Comparison of ENCODE assay signal across 9 cellular contexts in the genomic region with DNA sequence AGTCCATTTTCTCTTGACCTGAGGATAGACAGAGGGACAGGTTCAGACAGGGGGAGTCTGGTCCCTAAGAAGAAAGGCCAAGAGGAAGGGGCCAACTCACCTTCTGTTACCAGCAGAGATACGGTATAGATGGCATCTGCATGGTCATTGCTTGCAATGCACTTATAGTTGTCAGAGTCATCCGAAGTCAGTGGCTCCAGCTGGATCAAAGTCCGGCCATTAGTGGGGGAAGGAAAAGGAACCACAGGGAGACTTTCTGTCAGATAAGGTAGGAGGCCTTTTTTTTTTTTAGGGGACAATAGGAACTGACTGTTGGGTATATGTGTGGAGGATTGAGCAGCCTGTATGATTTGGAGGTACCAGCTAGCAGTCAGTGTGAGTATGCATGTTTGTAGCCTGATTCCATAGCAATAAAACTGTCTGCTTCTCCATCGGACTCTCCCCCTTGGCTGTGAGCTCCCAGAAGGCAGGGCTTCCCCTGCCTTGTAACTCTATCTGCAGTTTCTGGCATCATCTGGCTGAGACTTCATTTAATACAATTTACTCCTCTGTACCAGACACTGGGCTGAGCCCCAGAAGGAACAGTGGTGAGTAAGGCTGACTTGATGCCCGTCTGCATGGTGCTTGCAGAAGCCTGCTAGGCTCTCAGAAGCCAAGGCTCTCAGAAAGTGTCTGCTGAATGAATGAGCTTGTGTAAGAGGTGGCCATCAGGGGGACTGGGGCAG. TPM values are rescaled to one million over a fixed set of nuclear protein-coding genes. Genes with fewer than 3 reads are reported as not detected.
A peak's percentile ranks its signal among the peaks of the same experiment; 100 is the strongest.
DNase-seq lines count a peak whose midpoint lies in the region; ATAC-seq and TF ChIP-seq lines count a peak whose summit lies in the region.
"Had no signal": no experiment of that assay in that cellular context is flagged by ENCODE, and none has a peak within 500 bp of the region (broad histone marks: within the 10 kb centered on the region; RNA-seq: fewer than 3 reads in every experiment).

No MANE protein-coding gene starts in this region.

- no peaks in the 10 kb centered on the region for H3K9me3 ChIP-seq in ascending aorta
- no peaks in the 10 kb centered on the region for H3K9me3 ChIP-seq in mesenchymal stem cell (ENCODE audit: control insufficient read depth, low read length)
- H3K9me3 ChIP-seq in vagina: no peaks in the 10 kb centered on the region

- ATAC-seq in stimulated activated naive CD8-positive, alpha-beta T cell treated with anti-CD3 and anti-CD28 coated beads, Interleukin-15, Interleukin-2, amounts not matched to agents 100 U/mL and 50 U/mL, for 24 hours: no peak

- no peaks in the 10 kb centered on the region for H3K79me1 ChIP-seq in mesenchymal stem cell (replicated peaks; ENCODE audit: low read length, poor library complexity, severe bottlenecking)

- intact Hi-C loops in ascending aorta (cut with DNase I) (loop anchor here (2.0 to 10.0 kb wide), 4 partner anchors 21 to 705 kb away; partner anchors contain the start of genes SERGEF, SPTY2D1, TMEM86A and UEVLD), vagina (cut with DNase I) (loop anchor here (5.0 to 10.0 kb wide), 2 partner anchors 85 to 133 kb away; partner anchors contain the start of genes SPTY2D1 and UEVLD)

- no peak overlapping the region for H2BK5ac ChIP-seq in mesenchymal stem cell (ENCODE audit: low read depth, low read length, poor library complexity, severe bottlenecking)

- H3K4ac ChIP-seq in mesenchymal stem cell (ENCODE audit: low read depth in 1 of 2, low read length in 2 of 2): no peak overlapping the region

- H2AK5ac ChIP-seq in mesenchymal stem cell (ENCODE audit: low read length, severe bottlenecking): no peak overlapping the region

- H3K36me3 ChIP-seq in ascending aorta: no peaks in the 10 kb centered on the region
- no peaks in the 10 kb centered on the region for H3K36me3 ChIP-seq in mesenchymal stem cell (ENCODE audit: control insufficient read depth in 1 of 2, insufficient read depth in 2 of 2, low read depth in 1 of 2, low read length in 2 of 2)
- H3K36me3 ChIP-seq in vagina: no peaks in the 10 kb centered on the region

- H3K4me1 ChIP-seq in ascending aorta: peaks cover 3 to 4% of the 10 kb centered on the region in 2 donors
- peaks cover 10% of the 10 kb centered on the region for H3K4me1 ChIP-seq in mesenchymal stem cell (ENCODE audit: control insufficient read depth, insufficient read depth, low read depth, low read length)
- H3K4me1 ChIP-seq in vagina: peaks cover 19% of the 10 kb centered on the region

- H4K91ac ChIP-seq in mesenchymal stem cell (ENCODE audit: low read length): no peak overlapping the region

- 83% methylated on average over 5 of the region's 5 CpGs for WGBS in mesenchymal stem cell

- H3K9ac ChIP-seq in mesenchymal stem cell (ENCODE audit: low read length): peak overlapping the region; percentile 73

- TF ChIP-seq CTCF in ascending aorta (IDR thresholded peaks at IDR 0.05) (no peak), vagina (IDR thresholded peaks at IDR 0.05) (no peak)

- no peak overlapping the region for H3K27ac Mint-ChIP-seq in stimulated activated naive CD8-positive, alpha-beta T cell treated with anti-CD3 and anti-CD28 coated beads, Interleukin-15, Interleukin-2, amounts not matched to agents 100 ng/mL and 50 ng/mL, for 24 hours

- no peak overlapping the region for H2BK12ac ChIP-seq in mesenchymal stem cell (ENCODE audit: low read length in 2 of 2)

- H3K14ac ChIP-seq in mesenchymal stem cell (ENCODE audit: low read length in 2 of 2): no peak overlapping the region

- H3K4me1 Mint-ChIP-seq in stimulated activated naive CD8-positive, alpha-beta T cell treated with anti-CD3 and anti-CD28 coated beads, Interleukin-15, Interleukin-2, amounts not matched to agents 100 ng/mL and 50 ng/mL, for 24 hours (ENCODE audit: low read depth): peaks cover 16% of the 10 kb centered on the region

- H3K27me3 ChIP-seq in ascending aorta (no peaks in the 10 kb centered on the region), mesenchymal stem cell (ENCODE audit: control insufficient read depth in 1 of 2, insufficient read depth in 1 of 2, low read length in 2 of 2) (peaks cover 18 to 25% of the 10 kb centered on the region in 2 experiments), vagina (no peaks in the 10 kb centered on the region)

- TF ChIP-seq POLR2A in vagina (IDR thresholded peaks at IDR 0.05): no peak

- no peak overlapping the region for H2AFZ ChIP-seq in mesenchymal stem cell (ENCODE audit: low read depth, low read length)

- H3K9me3 Mint-ChIP-seq in stimulated activated naive CD8-positive, alpha-beta T cell treated with anti-CD3 and anti-CD28 coated beads, Interleukin-15, Interleukin-2, amounts not matched to agents 100 ng/mL and 50 ng/mL, for 24 hours: no peaks in the 10 kb centered on the region

- no peak overlapping the region for H4K8ac ChIP-seq in mesenchymal stem cell (ENCODE audit: low read length)

- peak overlapping the region; percentile 86 for H3K4me3 Mint-ChIP-seq in stimulated activated naive CD8-positive, alpha-beta T cell treated with anti-CD3 and anti-CD28 coated beads, Interleukin-15, Interleukin-2, amounts not matched to agents 100 ng/mL and 50 ng/mL, for 24 hours

- no peak overlapping the region for H2BK15ac ChIP-seq in mesenchymal stem cell (ENCODE audit: low read depth, poor library complexity, severe bottlenecking)

- no peak overlapping the region for H3K4me2 ChIP-seq in mesenchymal stem cell (ENCODE audit: low read length, poor library complexity, severe bottlenecking)

- no peaks in the 10 kb centered on the region for H3K27me3 Mint-ChIP-seq in stimulated activated naive CD8-positive, alpha-beta T cell treated with anti-CD3 and anti-CD28 coated beads, Interleukin-15, Interleukin-2, amounts not matched to agents 100 ng/mL and 50 ng/mL, for 24 hours

- no peak overlapping the region for H2BK120ac ChIP-seq in mesenchymal stem cell (ENCODE audit: low read depth, low read length)

- no peak overlapping the region for H3K18ac ChIP-seq in mesenchymal stem cell (ENCODE audit: low read depth in 1 of 2, low read length in 2 of 2)

- H3K27ac ChIP-seq in ascending aorta (peak overlapping the region; percentile 75 to 81), mesenchymal stem cell (ENCODE audit: low read length, poor library complexity, severe bottlenecking) (no peak overlapping the region), vagina (peak overlapping the region; percentile 79)

- no peak overlapping the region for H3K23ac ChIP-seq in mesenchymal stem cell (ENCODE audit: low read length in 2 of 2)

- no peak for DNase-seq in stimulated activated naive CD8-positive, alpha-beta T cell treated with anti-CD3 and anti-CD28 coated beads, Interleukin-15, Interleukin-2, amounts not matched to agents 100 U/mL and 50 U/mL, for 24 hours
- DNase-seq in ascending aorta (ENCODE audit: low spot score in 2 of 2): no peak
- DNase-seq in mesenchymal stem cell: no peak
- no peak for DNase-seq in vagina (ENCODE audit: extremely low spot score in 2 of 2)
- no peak for DNase-seq in NCI-H345 (lab: John Stamatoyannopoulos, UW)
- no peak for DNase-seq in OCI-M2 (lab: John Stamatoyannopoulos, UW; ENCODE audit: unreplicated experiment)
- no peak for DNase-seq in activated CD4-positive, CD25-positive, alpha-beta regulatory T cell (lab: John Stamatoyannopoulos, UW)
- DNase-seq: Kasumi-1 had no signal

- H3K4me3 ChIP-seq in ascending aorta (peak overlapping the region; percentile 61 to 72), mesenchymal stem cell (ENCODE audit: insufficient read depth in 1 of 2, low read depth in 1 of 2, low read length in 2 of 2) (peak overlapping the region in 1 of 2 experiments; percentile 81), vagina (peak overlapping the region; percentile 59 to 81)

- H3K36me3 Mint-ChIP-seq in stimulated activated naive CD8-positive, alpha-beta T cell treated with anti-CD3 and anti-CD28 coated beads, Interleukin-15, Interleukin-2, amounts not matched to agents 100 ng/mL and 50 ng/mL, for 24 hours (ENCODE audit: low read depth): no peaks in the 10 kb centered on the region

RNA-seq across cellular contexts. Expression of gene IGSF22, which starts 5.7 kb away (rescaled TPM):
- total RNA-seq in ascending aorta (not detected), vagina (not detected)
- not detected for polyA plus RNA-seq in mesenchymal stem cell (2013, experiment 1 of 2)
- polyA plus RNA-seq in mesenchymal stem cell (2013, experiment 2 of 2): not detected

RNA-seq across cellular contexts. Expression of gene TMEM86A, which starts 21.7 kb away (rescaled TPM):
- total RNA-seq in ascending aorta: 4.8 TPM
- 0.86 TPM for polyA plus RNA-seq in mesenchymal stem cell (2013, experiment 1 of 2)
- 1.2 TPM for polyA plus RNA-seq in mesenchymal stem cell (2013, experiment 2 of 2)
- 26.8 TPM for total RNA-seq in vagina
